Comparison of ENCODE assay signal across 9 cellular contexts in the genomic region with DNA sequence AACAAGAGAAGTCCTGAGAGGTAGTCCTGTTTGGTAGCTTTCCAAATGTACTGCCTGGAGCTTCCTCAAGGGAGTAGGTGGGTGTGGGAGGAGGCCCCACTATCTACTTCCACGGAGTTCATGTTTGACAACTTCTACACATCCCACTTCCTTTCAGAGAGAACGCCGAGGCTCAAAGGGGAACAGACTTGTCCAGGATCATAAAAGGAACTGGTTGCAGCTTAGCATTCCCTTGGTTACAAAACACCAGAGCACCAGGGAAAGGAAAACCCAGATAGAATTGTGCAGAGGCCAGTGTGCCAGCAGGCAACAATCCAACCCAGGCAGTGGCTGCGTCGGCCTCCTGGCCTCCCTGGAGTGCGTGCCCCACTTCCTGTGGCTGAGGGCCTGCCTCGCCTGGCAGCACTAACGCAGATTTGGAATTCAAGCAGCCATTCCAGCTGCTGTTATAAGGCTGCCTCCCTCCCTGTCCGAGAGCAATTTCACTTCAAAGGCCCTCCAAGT. TPM values are rescaled to one million over a fixed set of nuclear protein-coding genes. Genes with fewer than 3 reads are reported as not detected.
DNase-seq lines count a peak whose midpoint lies in the region; ATAC-seq, FAIRE-seq and TF ChIP-seq lines count a peak whose summit lies in the region.
"Had no signal": no experiment of that assay in that cellular context is flagged by ENCODE, and none has a peak within 500 bp of the region (broad histone marks: within the 10 kb centered on the region; RNA-seq: fewer than 3 reads in every experiment).

No MANE protein-coding gene starts in this region.

- RAD21 ChIA-PET in GM12878 (lab: Charles Lee; ENCODE audit: unreplicated experiment), result no interaction called here

- DNase-seq in AG04450 (ENCODE audit: low read depth, low spot score), result no peak
- DNase-seq in GM12878 (ENCODE audit: low read depth, low spot score), result no peak
- DNase-seq in lung microvascular endothelial cell (ENCODE audit: low read depth in 2 of 2), result peak; percentile 40 to 51
- no peak for DNase-seq in WERI-Rb-1
- no peak for DNase-seq in activated naive CD4-positive, alpha-beta T cell (lab: John Stamatoyannopoulos, UW)
- DNase-seq in stimulated activated CD8-positive, alpha-beta memory T cell treated with anti-CD3 and anti-CD28 coated beads, Interleukin-4, amount 100 ng/mL, for 48 hours, result no peak

- no TSS peak for BruUV-seq in GM12878 (replicated peaks; lab: Mats Ljungman, UMichigan)

- H2AFZ ChIP-seq in GM12878 (ENCODE audit: control insufficient read depth, low read depth, low read length), result no peak overlapping the region

- in situ Hi-C loops in GM12878 (cut with MboI), result no loop called here

- SMC1A ChIA-PET in GM12878 (lab: Charles Lee; ENCODE audit: uncharacterized antibody, unreplicated experiment), result no interaction called here

- H3K27me3 ChIP-seq in AG04450 (ENCODE audit: control insufficient read depth, insufficient read depth, low read length) (peaks cover 28% of the 10 kb centered on the region), GM12878 (replicated peaks in 1 of 2; ENCODE audit: control insufficient read depth in 2 of 2, insufficient read depth in 2 of 2, low read length in 1 of 2) (peaks cover 0 to 6% of the 10 kb centered on the region in 2 experiments), WERI-Rb-1 (ENCODE audit: insufficient read depth, low read depth, severe bottlenecking) (no peaks in the 10 kb centered on the region)

- ATAC-seq in GM12878 (no peak), HG03432 (IDR thresholded peaks at IDR 0.05; ENCODE audit: unreplicated experiment) (no peak)

- intact Hi-C loops in GM12878 (cut with micrococcal nuclease; ENCODE audit: unreplicated experiment), result no loop called here

- peaks cover 0 to 8% of the 10 kb centered on the region in 2 experiments; a peak in 2 of 4 replicates for H3K36me3 ChIP-seq in GM12878 (ENCODE audit: control insufficient read depth in 2 of 2, insufficient read depth in 2 of 2, low read length in 1 of 2)
- no peaks in the 10 kb centered on the region; the same call in none of the 2 replicates for H3K36me3 ChIP-seq in WERI-Rb-1

- H3K27ac ChIP-seq in AG04450 (ENCODE audit: low read depth, low read length) (peak overlapping the region; percentile 39), GM12878 (ENCODE audit: control insufficient read depth, insufficient read depth) (no peak overlapping the region), WERI-Rb-1 (no peak overlapping the region)

- H3K9me3 ChIP-seq in AG04450 (ENCODE audit: control insufficient read depth, insufficient read depth, low read length) (no peaks in the 10 kb centered on the region), GM12878 (replicated peaks; ENCODE audit: control insufficient read depth, insufficient read depth, low read length) (no peaks in the 10 kb centered on the region), WERI-Rb-1 (ENCODE audit: severe bottlenecking) (no peaks in the 10 kb centered on the region)

- POLR2A ChIA-PET in AG04450 (lab: Yijun Ruan, JAX) (interaction anchor here (0.6 kb wide), 1 partner anchor 129 kb away, joined by 3 read pairs; no protein-coding TSS in a partner anchor), GM12878 (lab: Charles Lee) (no interaction called here)

- TF ChIP-seq CTCF in AG04450 (IDR thresholded peaks at IDR 0.05; ENCODE audit: low read depth, low read length) (no peak), GM12878 (IDR thresholded peaks at IDR 0.05 in 2 of 3, conservative IDR thresholded peaks at IDR 0.05 in 1 of 3; ENCODE audit: control insufficient read depth in 2 of 3, extremely low read depth in 1 of 3, insufficient read depth in 1 of 3, low read depth in 3 of 3, low read length in 3 of 3) (no peak), WERI-Rb-1 (IDR thresholded peaks at IDR 0.05; ENCODE audit: low read depth, low read length) (no peak)

- WGBS in GM12878 (ENCODE audit: insufficient coverage, insufficient replicate concordance, low lambda C conversion rate, missing lambda C conversion rate), result 28% methylated on average over 9 of the region's 9 CpGs

- H4K20me1 ChIP-seq in GM12878 (ENCODE audit: control insufficient read depth, insufficient read depth), result no peaks in the 10 kb centered on the region

- no peaks in the 10 kb centered on the region for H3K79me2 ChIP-seq in GM12878 (ENCODE audit: control insufficient read depth, insufficient read depth, low read length)

- CTCF ChIA-PET in AG04450 (lab: Charles Lee), result interaction anchor here (0.7 to 1.0 kb wide), 2 partner anchors 30 to 266 kb away, joined by 3 read pairs; no protein-coding TSS in a partner anchor
- CTCF ChIA-PET in GM12878 (lab: Yijun Ruan, JAX), result interaction anchor here (0.5 to 1.0 kb wide), 2 partner anchors 13 to 441 kb away, joined by 3 to 4 read pairs; no protein-coding TSS in a partner anchor

- no peak overlapping the region for H3K4me2 ChIP-seq in GM12878 (ENCODE audit: control insufficient read depth, insufficient read depth)

- no peak overlapping the region for H3K9ac ChIP-seq in GM12878 (ENCODE audit: control insufficient read depth, insufficient read depth, low read length)

- H3K4me3 ChIP-seq in AG04450 (ENCODE audit: low read depth, low read length) (no peak overlapping the region), GM12878 (no peak overlapping the region), WERI-Rb-1 (ENCODE audit: low read depth, low read length) (no peak overlapping the region)

- TF ChIP-seq RAD21 in Ishikawa (IDR thresholded peaks at IDR 0.05; ENCODE audit: low read depth) (no peak), GM12878 (IDR thresholded peaks at IDR 0.05; ENCODE audit: insufficient read depth, low read depth, low read length) (no peak)

- TF ChIP-seq POLR2A in GM12878 (IDR thresholded peaks at IDR 0.05; ENCODE audit: low read depth, low read length), result peak; percentile 74

- no peak for FAIRE-seq in GM12878 (lab: Jason Lieb, UNC)

- TF ChIP-seq EP300 in Ishikawa (IDR thresholded peaks at IDR 0.05; ENCODE audit: borderline replicate concordance) (no peak), GM12878 (IDR thresholded peaks at IDR 0.05; ENCODE audit: borderline replicate concordance in 1 of 2, control insufficient read depth in 1 of 2, low read depth in 2 of 2, low read length in 2 of 2) (no peak)

- H3K4me1 ChIP-seq in GM12878 (ENCODE audit: control insufficient read depth, insufficient read depth, low read length), result peaks cover 3% of the 10 kb centered on the region; the same call in 1 of the 2 replicates

TF ChIP-seq in Ishikawa, 13 proteins besides CTCF, POLR2A, EP300 and RAD21 (continues in another document):
- TF ChIP-seq, protein P1, sequence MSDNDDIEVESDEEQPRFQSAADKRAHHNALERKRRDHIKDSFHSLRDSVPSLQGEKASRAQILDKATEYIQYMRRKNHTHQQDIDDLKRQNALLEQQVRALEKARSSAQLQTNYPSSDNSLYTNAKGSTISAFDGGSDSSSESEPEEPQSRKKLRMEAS (IDR thresholded peaks at IDR 0.05), result peak; percentile 27; the same call in 1 of the 2 replicates

TF ChIP-seq in GM12878, 131 proteins besides CTCF, POLR2A, EP300 and RAD21:
- TF ChIP-seq POLR2AphosphoS2 (IDR thresholded peaks at IDR 0.05; ENCODE audit: low read depth, low read length), result peak; percentile 89
- TF ChIP-seq RAD51 (IDR thresholded peaks at IDR 0.05), result no peak
TF ChIP-seq in GM12878: peak in this region for 1.

RNA-seq across cellular contexts. Expression of a gene that starts 4.2 kb away (rescaled TPM):
- polyA plus RNA-seq in AG04450 (2011; rRNA removed), result 0.14 and 0.15 TPM in 2 replicates
- 0.56 and 0.69 TPM in 2 replicates for polyA minus RNA-seq in AG04450 (2011; rRNA and poly(A)+ RNA removed)
- 3.1 TPM in 2 replicates for total RNA-seq in GM12878 (2013; cell fraction: nucleolus; rRNA removed)
- 0.06 TPM in 1 of 2 replicates, not detected in the other for total RNA-seq in GM12878 (2014; rRNA removed)
- total RNA-seq in GM12878 (2014; rRNA removed; fragmentation: Illumina TruSeq; extraction: Trizol), result 0.04 TPM in 1 of 2 replicates, not detected in the other
- 0.05 and 0.21 TPM in 2 replicates for total RNA-seq in GM12878 (2021)
- 0.37 TPM for polyA plus RNA-seq in GM12878 (2011; ENCODE audit: low read depth)
- 0.73 and 0.96 TPM in 2 replicates for polyA plus RNA-seq in GM12878 (2011; rRNA removed)
- 0.75 and 0.97 TPM in 2 replicates for polyA plus RNA-seq in GM12878 (2011; cell fraction: cytosol; rRNA removed)
- polyA plus RNA-seq in GM12878 (2011; cell fraction: nucleus; rRNA removed), result 2.2 and 2.9 TPM in 2 replicates
- 0.72 and 1.0 TPM in 2 replicates for polyA plus RNA-seq in GM12878 (2012)
- polyA plus RNA-seq in GM12878 (2014; fragmentation: Illumina TruSeq; extraction: Trizol), result 0.09 TPM in 1 of 2 replicates, not detected in the other
- not detected for polyA plus RNA-seq in GM12878 (2014; fragmentation: Nextera tagmentation; extraction: Ambion mirVana)
- 0.08 and 0.09 TPM in 2 replicates for polyA plus RNA-seq in GM12878 (2014; rRNA removed)
- polyA plus RNA-seq in GM12878 (2016; fragmentation: Nextera tagmentation; extraction: Ambion mirVana), result under 1 TPM in 1 of 2 experiments, not detected in 1; 0.09 TPM
- polyA minus RNA-seq in GM12878 (2011; rRNA and poly(A)+ RNA removed), result 1.2 and 1.7 TPM in 2 replicates
- polyA minus RNA-seq in GM12878 (2011; cell fraction: cytosol; rRNA and poly(A)+ RNA removed), result 0.40 and 0.73 TPM in 2 replicates
- 0.67 and 1.1 TPM in 2 replicates for polyA minus RNA-seq in GM12878 (2011; cell fraction: nucleus; rRNA and poly(A)+ RNA removed)
- total RNA-seq in lung microvascular endothelial cell, result under 0.01 TPM in 2 replicates
- polyA plus RNA-seq: IgD-negative memory B cell had no signal

Comparison
In these comparisons a context has a peak if more than half of its experiments do, and no peak if none do; other contexts are left out.
1. DNase-seq: peak in lung microvascular endothelial cell (2 of 2); none in AG04450 (single experiment), GM12878 (single experiment), WERI-Rb-1 (single experiment), activated naive CD4-positive, alpha-beta T cell (0 of 4) and stimulated activated CD8-positive, alpha-beta memory T cell treated with anti-CD3 and anti-CD28 coated beads, Interleukin-4, amount 100 ng/mL, for 48 hours (single experiment).